17 cellular contexts compared by ENCODE assay signal in genomic region chr11:27173545-27173944, GRCh38.
"Had no signal": no experiment of that assay in that cellular context is flagged by ENCODE, and none has a peak within 500 bp of the region (broad histone marks: within the 10 kb centered on the region; RNA-seq: fewer than 3 reads in every experiment).

No MANE protein-coding gene starts in this region.

- H3K4me3 ChIP-seq: adrenal gland, left ventricle myocardium inferior, thoracic aorta had no signal

- DNase-seq: activated CD4-positive, alpha-beta T cell treated with anti-CD3 and anti-CD28 coated beads for 36 hours; activated CD4-positive, alpha-beta T cell treated with anti-CD3 and anti-CD28 coated beads, Interleukin-2, amount 50 U/mL, for 48 hours; activated gamma-delta T cell; adrenal gland; effector memory CD4-positive, alpha-beta T cell; foreskin melanocyte; glutamatergic neuron; hypothalamus; kidney; left ventricle myocardium inferior; occipital lobe; retina; stimulated activated CD4-positive, alpha-beta T cell treated with anti-CD3 and anti-CD28 coated beads, Interleukin-4, amount 100 ng/mL, for 1 hour had no signal

- ATAC-seq: activated CD4-positive, alpha-beta T cell treated with anti-CD3 and anti-CD28 coated beads for 36 hours; stimulated activated effector memory CD8-positive, alpha-beta T cell treated with anti-CD3 and anti-CD28 coated beads, Interleukin-12 subunit alpha, Interleukin-12 subunit beta, amount 100 ng/mL, for 72 hours; WTC11 had no signal

- H3K36me3 ChIP-seq: adrenal gland, left ventricle myocardium inferior, thoracic aorta had no signal

- H3K4me1 ChIP-seq: adrenal gland, left ventricle myocardium inferior had no signal

- H3K27me3 ChIP-seq: adrenal gland had no signal

- FAIRE-seq: kidney, TTC549 had no signal

- H3K27ac ChIP-seq: adrenal gland, left ventricle myocardium inferior, thoracic aorta had no signal

- H3K9me3 ChIP-seq: adrenal gland, left ventricle myocardium inferior, thoracic aorta had no signal
